In genomic region chr7:48299580-48300169, GRCh38 we compare ENCODE assay signal across 8 cellular contexts.
A peak's percentile ranks its signal among the peaks of the same experiment; 100 is the strongest.
DNase-seq lines count a peak whose midpoint lies in the region; ATAC-seq and TF ChIP-seq lines count a peak whose summit lies in the region.

No MANE protein-coding gene starts in this region.

- H3K36me3 ChIP-seq in heart left ventricle (no peaks in the 10 kb centered on the region), psoas muscle (ENCODE audit: insufficient read depth in 1 of 2, low read depth in 1 of 2) (no peaks in the 10 kb centered on the region)

- peak; percentile 89 for ATAC-seq in GM19351 (IDR thresholded peaks at IDR 0.05; ENCODE audit: unreplicated experiment)
- peak; percentile 88 for ATAC-seq in HG03280 (IDR thresholded peaks at IDR 0.05; ENCODE audit: unreplicated experiment)
- peak; percentile 53 to 59 for ATAC-seq in activated naive CD4-positive, alpha-beta T cell treated with anti-CD3 and anti-CD28 coated beads, Interleukin-2, amount 50 U/mL, for 72 hours
- peak; percentile 55 to 75 (median 70) for ATAC-seq in heart left ventricle
- no peak for ATAC-seq in psoas muscle

- H3K27me3 ChIP-seq in heart left ventricle = no peaks in the 10 kb centered on the region
- H3K27me3 ChIP-seq in psoas muscle (ENCODE audit: insufficient read depth in 3 of 3, low read length in 2 of 3) = no peaks in the 10 kb centered on the region

- H3K9me3 ChIP-seq in heart left ventricle (no peaks in the 10 kb centered on the region), psoas muscle (no peaks in the 10 kb centered on the region)

- H3K4me1 ChIP-seq in heart left ventricle (no peaks in the 10 kb centered on the region), psoas muscle (no peaks in the 10 kb centered on the region)

- DNase-seq in DMS153 treated with DMSO at 0.1 percent for 48 hours (lab: John Stamatoyannopoulos, UW; ENCODE audit: unreplicated experiment) (peak; percentile 83), NCI-H446 (lab: John Stamatoyannopoulos, UW) (peak; percentile 46 to 79), heart left ventricle (peak in 2 of 5 donors; percentile 30 to 45), psoas muscle (peak in 1 of 2 donors; percentile 23)
- peak in 1 of 2 donors; percentile 56 for DNase-seq in activated naive CD4-positive, alpha-beta T cell treated with anti-CD3 and anti-CD28 coated beads, Interleukin-2, amount 50 U/mL, for 72 hours (ENCODE audit: low spot score in 2 of 2)
- no peak for DNase-seq in activated CD4-positive, CD25-positive, alpha-beta regulatory T cell (lab: John Stamatoyannopoulos, UW)

- 31 to 39% (median 36%) methylated on average over 4 of the region's 4 CpGs for WGBS in heart left ventricle, 4 donors
- 21 to 37% (median 24%) methylated on average over 4 of the region's 4 CpGs for WGBS in psoas muscle, 3 donors

- intact Hi-C loops in heart left ventricle (cut with DNase I) (loop anchor here in 7 of 10 donors (2.0 to 10.0 kb wide), 3 partner anchors 575 to 1555 kb away; no protein-coding TSS in a partner anchor), psoas muscle (cut with DNase I) (no loop called here)

- TF ChIP-seq CTCF in heart left ventricle (IDR thresholded peaks at IDR 0.05) (peak; percentile 51 to 71 (median 62)), psoas muscle (IDR thresholded peaks at IDR 0.05) (peak; percentile 44)

- H3K27ac ChIP-seq in heart left ventricle (no peak overlapping the region), psoas muscle (no peak overlapping the region)

- H3K27ac Mint-ChIP-seq in activated naive CD4-positive, alpha-beta T cell treated with anti-CD3 and anti-CD28 coated beads, Interleukin-2, amount 50 U/mL, for 72 hours = peak overlapping the region in 1 of 2 donors; percentile 65

- H3K36me3 Mint-ChIP-seq in activated naive CD4-positive, alpha-beta T cell treated with anti-CD3 and anti-CD28 coated beads, Interleukin-2, amount 50 U/mL, for 72 hours = no peaks in the 10 kb centered on the region

- no peak for TF ChIP-seq POLR2A in heart left ventricle (IDR thresholded peaks at IDR 0.05)

- H3K4me3 ChIP-seq in heart left ventricle (no peak overlapping the region), psoas muscle (no peak overlapping the region)

- H3K9me3 Mint-ChIP-seq in activated naive CD4-positive, alpha-beta T cell treated with anti-CD3 and anti-CD28 coated beads, Interleukin-2, amount 50 U/mL, for 72 hours = no peaks in the 10 kb centered on the region

Comparison
In these comparisons a context has a peak if more than half of its experiments do, and no peak if none do; other contexts are left out.
1. DNase-seq: peak in DMS153 treated with DMSO at 0.1 percent for 48 hours (single experiment) and NCI-H446 (2 of 2); none in activated CD4-positive, CD25-positive, alpha-beta regulatory T cell (0 of 4).
2. ATAC-seq: peak in GM19351 (single experiment), HG03280 (single experiment), activated naive CD4-positive, alpha-beta T cell treated with anti-CD3 and anti-CD28 coated beads, Interleukin-2, amount 50 U/mL, for 72 hours (2 of 2) and heart left ventricle (4 of 4); none in psoas muscle (0 of 4).
3. intact Hi-C loops: an anchor here in heart left ventricle (2.0 to 10.0 kb wide); none called in psoas muscle.